8 cellular contexts compared by ENCODE assay signal in genomic region chr19:42279902-42280760, GRCh38. TPM values are rescaled to one million over a fixed set of nuclear protein-coding genes. Genes with fewer than 3 reads are reported as not detected.
A peak's percentile ranks its signal among the peaks of the same experiment; 100 is the strongest.
DNase-seq lines count a peak whose midpoint lies in the region; ATAC-seq, FAIRE-seq and TF ChIP-seq lines count a peak whose summit lies in the region.

No MANE protein-coding gene starts in this region.

- intact Hi-C loops in ascending aorta (cut with DNase I), result loop anchor here (1.0 kb wide), 2 partner anchors 10 to 34 kb away; no protein-coding TSS in a partner anchor
- intact Hi-C loops in aorta (cut with DNase I), result loop anchor here in 1 of 2 donors (2.0 kb wide), 1 partner anchor 33 kb away; no protein-coding TSS in a partner anchor

- H3K36me3 Mint-ChIP-seq in T-helper 2 cell treated with Interferon-gamma antibody and Interleukin-4, amounts not matched to agents 5 μg/mL and 100 μg/mL, for 36 hours (ENCODE audit: low read depth), result peaks cover 9% of the 10 kb centered on the region

- peak overlapping the region; percentile 91 for H3K27ac Mint-ChIP-seq in T-helper 2 cell treated with Interferon-gamma antibody and Interleukin-4, amounts not matched to agents 5 μg/mL and 100 μg/mL, for 36 hours

- peak; percentile 78 for ATAC-seq in aorta (ENCODE audit: low FRiP score)

- H3K27me3 Mint-ChIP-seq in T-helper 2 cell treated with Interferon-gamma antibody and Interleukin-4, amounts not matched to agents 5 μg/mL and 100 μg/mL, for 36 hours (ENCODE audit: low read depth), result no peaks in the 10 kb centered on the region

- H3K4me1 ChIP-seq in ascending aorta (peaks cover 46 to 74% of the 10 kb centered on the region in 2 donors), aorta (ENCODE audit: control insufficient read depth in 1 of 2, insufficient read depth in 2 of 2, low read length in 2 of 2) (no peaks in the 10 kb centered on the region)

- H3K4me3 ChIP-seq in ascending aorta (peak overlapping the region; percentile 82 to 86), aorta (ENCODE audit: low read length in 2 of 2) (peak overlapping the region; percentile 59 to 66)

- H3K27me3 ChIP-seq in ascending aorta (no peaks in the 10 kb centered on the region), aorta (ENCODE audit: control insufficient read depth in 1 of 2, insufficient read depth in 2 of 2, low read length in 1 of 2) (no peaks in the 10 kb centered on the region)

- peak overlapping the region; percentile 85 for H3K4me3 Mint-ChIP-seq in T-helper 2 cell treated with Interferon-gamma antibody and Interleukin-4, amounts not matched to agents 5 μg/mL and 100 μg/mL, for 36 hours

- H3K4me1 Mint-ChIP-seq in T-helper 2 cell treated with Interferon-gamma antibody and Interleukin-4, amounts not matched to agents 5 μg/mL and 100 μg/mL, for 36 hours (ENCODE audit: low read depth), result peaks cover 51% of the 10 kb centered on the region

- 0% methylated on average over 67 to 84 of the region's 84 CpGs for WGBS in aorta, 2 donors

- H3K9me3 ChIP-seq in ascending aorta, result no peaks in the 10 kb centered on the region
- no peaks in the 10 kb centered on the region for H3K9me3 ChIP-seq in aorta (ENCODE audit: control insufficient read depth, low read length)

- peak; percentile 87 to 95 (median 94) for TF ChIP-seq CTCF in ascending aorta (IDR thresholded peaks at IDR 0.05)

- no peak for FAIRE-seq in H54 (lab: Jason Lieb, UNC)

- peak; percentile 59 for TF ChIP-seq POLR2A in H54 (IDR thresholded peaks at IDR 0.05; ENCODE audit: low read depth, low read length)

- H3K36me3 ChIP-seq in ascending aorta, result peaks cover 3 to 6% of the 10 kb centered on the region in 2 donors
- H3K36me3 ChIP-seq in aorta (ENCODE audit: control insufficient read depth in 1 of 2, insufficient read depth in 2 of 2, low read length in 1 of 2), result no peaks in the 10 kb centered on the region

- DNase-seq in DMS53 treated with DMSO at 0.1 percent for 48 hours (lab: John Stamatoyannopoulos, UW; ENCODE audit: unreplicated experiment) (peak; percentile 49), H54 (ENCODE audit: insufficient read length, low spot score) (peak; percentile 99), NCI-H1436 (lab: John Stamatoyannopoulos, UW) (peak; percentile 93), ascending aorta (ENCODE audit: low spot score in 2 of 2) (peak; percentile 69 to 96), hepatic stellate cell (ENCODE audit: low spot score) (peak; percentile 99), retina (peak; percentile 95), aorta (peak; percentile 97 to 99)
- DNase-seq in T-helper 2 cell treated with Interferon-gamma antibody and Interleukin-4, amounts not matched to agents 5 μg/mL and 100 μg/mL, for 36 hours (ENCODE audit: low spot score), result peak; percentile 89

- H3K27ac ChIP-seq in ascending aorta (peak overlapping the region; percentile 93 to 96), aorta (ENCODE audit: low read depth in 1 of 2, low read length in 2 of 2) (peak overlapping the region; percentile 44 to 89)

- no peaks in the 10 kb centered on the region for H3K9me3 Mint-ChIP-seq in T-helper 2 cell treated with Interferon-gamma antibody and Interleukin-4, amounts not matched to agents 5 μg/mL and 100 μg/mL, for 36 hours

RNA-seq across cellular contexts. Expression of gene CIC, which starts 11.1 kb away (rescaled TPM):
- total RNA-seq in ascending aorta (247 TPM), aorta (100 to 1,000 TPM; 103 to 104 TPM)
- 10 to 100 TPM; 14.3 to 44.6 TPM for polyA plus RNA-seq in aorta

RNA-seq across cellular contexts. Expression of gene PRR19, which starts 21.8 kb away (rescaled TPM):
- total RNA-seq in ascending aorta (not detected), aorta (under 1 TPM; 0.23 to 0.45 TPM)
- polyA plus RNA-seq in aorta, result not detected

RNA-seq across cellular contexts. Expression of gene PAFAH1B3, which starts 22.3 kb away (rescaled TPM):
- 88.9 TPM for total RNA-seq in ascending aorta
- 1 to 10 TPM; 4.8 to 9.3 TPM for total RNA-seq in aorta
- polyA plus RNA-seq in aorta, result 1 to 10 TPM; 2.3 to 8.4 TPM

RNA-seq across cellular contexts. Expression of gene ERF, which starts 25.2 kb away (rescaled TPM):
- 51.6 TPM for total RNA-seq in ascending aorta
- total RNA-seq in aorta, result 10 to 100 TPM; 74.9 to 99.5 TPM
- 10 to 100 TPM; 19.7 to 44.2 TPM for polyA plus RNA-seq in aorta

RNA-seq across cellular contexts. Expression of gene TMEM145, which starts 33.0 kb away (rescaled TPM):
- not detected for total RNA-seq in ascending aorta
- not detected for total RNA-seq in aorta
- polyA plus RNA-seq in aorta, result not detected

Comparison
In these comparisons a context has a peak if more than half of its experiments do, and no peak if none do; other contexts are left out.
1. Peak in every context shown above with its lines: DNase-seq, ATAC-seq, H3K4me3 ChIP-seq and H3K27ac ChIP-seq.
2. DNase-seq: peak in every context shown above with its lines; median percentile 99 in H54; 99 in hepatic stellate cell; 98 in aorta; 95 in retina; 93 in NCI-H1436; 89 in T-helper 2 cell treated with Interferon-gamma antibody and Interleukin-4, amounts not matched to agents 5 μg/mL and 100 μg/mL, for 36 hours; 82 in ascending aorta; 49 in DMS53 treated with DMSO at 0.1 percent for 48 hours.